14 cellular contexts compared by ENCODE assay signal in the genomic region with DNA sequence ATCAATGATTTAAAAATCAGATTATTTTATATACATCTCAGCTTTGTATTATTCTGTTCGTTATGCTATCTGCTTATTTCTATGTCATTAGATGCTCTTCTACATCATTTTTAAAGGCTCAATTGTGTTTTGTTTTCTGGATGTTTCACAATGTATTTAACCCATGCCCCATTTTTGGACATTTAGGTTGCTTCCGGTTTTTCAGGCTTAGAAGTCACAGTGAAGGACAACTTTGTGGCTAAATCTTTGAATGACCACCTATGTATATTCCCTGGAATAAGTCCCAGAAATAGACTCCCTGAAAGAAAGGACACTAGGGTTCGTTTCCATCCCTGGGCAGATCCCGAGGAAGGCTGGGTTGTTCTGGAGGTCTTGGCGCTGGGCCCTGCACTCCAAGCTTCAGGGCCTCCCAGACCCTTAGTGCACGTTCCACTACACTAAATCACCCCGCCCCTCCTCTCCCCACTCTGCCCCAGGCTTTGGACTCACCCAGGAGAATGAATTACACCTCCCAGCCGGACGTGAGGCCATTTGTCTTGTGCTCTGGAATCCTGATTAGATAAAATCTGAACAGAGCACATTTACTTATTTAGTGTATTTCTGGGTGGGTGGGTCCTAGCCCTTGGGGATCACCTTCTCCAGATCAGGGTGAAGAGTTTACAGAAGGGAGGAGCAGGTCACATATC.
DNase-seq lines count a peak whose midpoint lies in the region; ATAC-seq and TF ChIP-seq lines count a peak whose summit lies in the region.
"Had no signal": no experiment of that assay in that cellular context is flagged by ENCODE, and none has a peak within 500 bp of the region (broad histone marks: within the 10 kb centered on the region; RNA-seq: fewer than 3 reads in every experiment).

No MANE protein-coding gene starts in this region.

- H3K27me3 ChIP-seq in suprapubic skin = no peaks in the 10 kb centered on the region

- no peak for TF ChIP-seq POLR2A in suprapubic skin (IDR thresholded peaks at IDR 0.05)

- no peak overlapping the region for H3K27ac ChIP-seq in suprapubic skin

- H3K9me3 ChIP-seq in suprapubic skin = no peaks in the 10 kb centered on the region

- H3K4me1 ChIP-seq in suprapubic skin = peaks cover 45% of the 10 kb centered on the region

- no peaks in the 10 kb centered on the region for H3K36me3 ChIP-seq in suprapubic skin

- DNase-seq in ELF-1 (ENCODE audit: low read depth, low spot score) = peak; percentile 86
- DNase-seq in SK-N-DZ (ENCODE audit: low spot score) = peak; percentile 63
- peak; percentile 20 for DNase-seq in fibroblast of the conjunctiva (ENCODE audit: low read depth)
- DNase-seq in renal cortical epithelial cell (ENCODE audit: low read depth) = peak; percentile 68
- DNase-seq in suprapubic skin (ENCODE audit: low spot score in 2 of 2) = no peak
- no peak for DNase-seq in DMS114 treated with DMSO at 0.1 percent for 48 hours (lab: John Stamatoyannopoulos, UW; ENCODE audit: unreplicated experiment)
- DNase-seq in AG08395 (ENCODE audit: low spot score) = no peak
- DNase-seq: C1 segment of cervical spinal cord, GF-D8, MM.1S, NCI-H2081 treated with DMSO at 0.1 percent for 48 hours had no signal

- TF ChIP-seq EP300 in suprapubic skin (IDR thresholded peaks at IDR 0.05) = no peak

- ATAC-seq in HG02840 (IDR thresholded peaks at IDR 0.05; ENCODE audit: low FRiP score, unreplicated experiment) = no peak
- ATAC-seq: stimulated activated effector memory CD8-positive, alpha-beta T cell treated with anti-CD3 and anti-CD28 coated beads, Interleukin-12 subunit alpha, Interleukin-12 subunit beta, amount 100 ng/mL, for 72 hours; WTC11 had no signal

- no peak overlapping the region for H3K4me3 ChIP-seq in suprapubic skin

- 40% methylated on average over 9 of the region's 9 CpGs for WGBS in suprapubic skin

- no peak for TF ChIP-seq CTCF in suprapubic skin (IDR thresholded peaks at IDR 0.05)

Comparison
In these comparisons a context has a peak if more than half of its experiments do, and no peak if none do; other contexts are left out.
1. DNase-seq: peak in ELF-1 (single experiment), SK-N-DZ (single experiment), fibroblast of the conjunctiva (single experiment) and renal cortical epithelial cell (single experiment); none in suprapubic skin (0 of 2), DMS114 treated with DMSO at 0.1 percent for 48 hours (single experiment) and AG08395 (single experiment).